14 cellular contexts compared by ENCODE assay signal in the genomic region with DNA sequence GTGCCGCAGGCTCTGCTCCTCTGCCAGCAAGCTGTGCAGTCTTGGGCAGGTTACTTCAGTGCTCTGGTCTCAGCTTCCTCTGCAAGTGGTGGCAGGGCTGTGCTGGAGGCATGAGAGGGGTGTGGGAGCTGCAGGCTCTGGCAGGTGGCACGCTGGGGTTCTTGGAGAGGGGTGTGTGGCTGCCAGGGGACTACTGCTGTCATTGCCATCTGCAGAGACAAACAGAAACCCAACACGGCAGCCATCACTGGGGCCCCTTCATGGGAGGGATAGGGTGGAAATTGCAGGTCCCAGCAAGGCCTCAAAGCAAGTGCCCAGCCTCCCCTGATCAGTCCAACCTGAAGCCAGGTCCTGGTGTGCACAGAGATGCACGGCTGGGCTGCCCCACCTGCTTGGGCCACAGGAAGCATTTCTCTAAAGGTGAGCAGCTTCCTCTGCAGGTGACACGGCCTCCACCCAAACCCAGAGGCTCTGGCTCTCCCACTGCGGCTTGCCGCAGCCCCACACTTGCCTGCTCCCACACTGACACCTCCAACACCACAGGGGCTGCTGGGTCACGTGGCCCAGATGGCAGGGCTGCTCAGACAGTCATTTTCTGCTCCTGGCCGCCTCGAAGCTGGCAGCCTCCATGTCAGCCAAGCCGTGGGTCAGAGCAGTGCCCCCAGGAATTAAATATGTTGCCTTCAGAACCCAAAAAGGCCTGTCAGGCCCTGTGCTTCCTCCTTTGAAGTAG. TPM values are rescaled to one million over a fixed set of nuclear protein-coding genes. Genes with fewer than 3 reads are reported as not detected.
A peak's percentile ranks its signal among the peaks of the same experiment; 100 is the strongest.
DNase-seq lines count a peak whose midpoint lies in the region; ATAC-seq, FAIRE-seq and TF ChIP-seq lines count a peak whose summit lies in the region.
"Had no signal": no experiment of that assay in that cellular context is flagged by ENCODE, and none has a peak within 500 bp of the region (broad histone marks: within the 10 kb centered on the region; RNA-seq: fewer than 3 reads in every experiment).

No MANE protein-coding gene starts in this region.

- no peak overlapping the region for H3K4ac ChIP-seq in H1 (replicated peaks; ENCODE audit: insufficient read length, low read depth, low read length)

- no peak overlapping the region for H2BK15ac ChIP-seq in H1 (ENCODE audit: low read length)

- H2AFZ ChIP-seq in HepG2 (ENCODE audit: low read length) (no peak overlapping the region), H1 (ENCODE audit: low read length) (no peak overlapping the region)

- H4K91ac ChIP-seq in H1 (replicated peaks; ENCODE audit: insufficient read length, low read length) = no peak overlapping the region

- H3K9ac ChIP-seq in HepG2 (ENCODE audit: insufficient read depth, low read depth, low read length) (no peak overlapping the region), H1 (replicated peaks in 1 of 4; ENCODE audit: extremely low read depth in 1 of 4, low read depth in 3 of 4, low read length in 3 of 4) (no peak overlapping the region)

- no peak for TF ChIP-seq RAD21 in HepG2 (CRISPR knock-in tag; IDR thresholded peaks at IDR 0.05)
- no peak for TF ChIP-seq RAD21 in H1 (IDR thresholded peaks at IDR 0.05 in 1 of 2, conservative IDR thresholded peaks at IDR 0.05 in 1 of 2; ENCODE audit: low read depth in 2 of 2, low read length in 2 of 2)

- no peak overlapping the region for H3K56ac ChIP-seq in H1 (replicated peaks; ENCODE audit: insufficient read length, low read depth, low read length)

- no peaks in the 10 kb centered on the region for H3K9me3 ChIP-seq in HepG2 (ENCODE audit: low read length)
- H3K9me3 ChIP-seq in right lobe of liver = no peaks in the 10 kb centered on the region
- H3K9me3 ChIP-seq in H1 (ENCODE audit: insufficient read depth in 2 of 2, low read depth in 1 of 2, low read length in 1 of 2) = peaks cover 19 to 33% of the 10 kb centered on the region in 2 experiments
- no peaks in the 10 kb centered on the region for H3K9me3 ChIP-seq in aorta (ENCODE audit: control insufficient read depth, low read length)
- H3K9me3 ChIP-seq: left lung had no signal

- BruUV-seq in HepG2 (replicated peaks; lab: Mats Ljungman, UMichigan) = no TSS peak

- in situ Hi-C loops in HepG2 (cut with HindIII; ENCODE audit: extremely low pct_ligation_motif_present, low pct_unique_long_range_greater_than_20kb) = no loop called here

- TF ChIP-seq CTCF in HepG2 (CRISPR knock-in tag; IDR thresholded peaks at IDR 0.05) = no peak
- no peak for TF ChIP-seq CTCF in right lobe of liver (IDR thresholded peaks at IDR 0.05)
- no peak for TF ChIP-seq CTCF in H1 (IDR thresholded peaks at IDR 0.05; ENCODE audit: control extremely low read depth in 1 of 3, insufficient read depth in 1 of 3, low read depth in 1 of 3, low read length in 3 of 3)
- TF ChIP-seq CTCF in omental fat pad (IDR thresholded peaks at IDR 0.05) = no peak

- DNase-seq in HepG2 (ENCODE audit: low spot score) (no peak), right lobe of liver (no peak), H1 (ENCODE audit: low read depth in 1 of 2, low spot score in 2 of 2) (peak in 1 of 2 experiments; percentile 44), omental fat pad (ENCODE audit: low spot score) (peak; percentile 13), aorta (peak; percentile 42 to 68)
- no peak for DNase-seq in stimulated activated CD8-positive, alpha-beta memory T cell treated with anti-CD3 and anti-CD28 coated beads, Interleukin-4, amount 100 ng/mL, for 48 hours
- DNase-seq: NCI-H1417 treated with DMSO at 0.1 percent for 48 hours; stimulated activated CD4-positive, alpha-beta T cell treated with anti-CD3 and anti-CD28 coated beads, Interleukin-12 subunit alpha, Interleukin-12 subunit beta, amount 100 ng/mL, for 4 hours had no signal

- peaks cover 11 to 49% of the 10 kb centered on the region in 2 experiments for H3K27me3 ChIP-seq in HepG2 (ENCODE audit: control insufficient read depth in 1 of 2, insufficient read depth in 2 of 2, low read length in 2 of 2)
- peaks cover 3% of the 10 kb centered on the region in 2 donors for H3K27me3 ChIP-seq in right lobe of liver
- H3K27me3 ChIP-seq in H1 (replicated peaks in 1 of 4; ENCODE audit: control insufficient read depth in 3 of 4, extremely low read depth in 1 of 4, insufficient read depth in 3 of 4, low read length in 3 of 4) = peaks cover 0 to 11% (median 5%) of the 10 kb centered on the region in 4 experiments; a peak in 4 of 7 replicates
- no peaks in the 10 kb centered on the region for H3K27me3 ChIP-seq in aorta (ENCODE audit: control insufficient read depth in 1 of 2, insufficient read depth in 2 of 2, low read length in 1 of 2)

- H3K4me1 ChIP-seq in HepG2 (ENCODE audit: insufficient read depth, low read length) = no peaks in the 10 kb centered on the region
- H3K4me1 ChIP-seq in right lobe of liver = no peaks in the 10 kb centered on the region
- H3K4me1 ChIP-seq in H1 (replicated peaks in 1 of 4; ENCODE audit: control insufficient read depth in 3 of 4, insufficient read depth in 4 of 4, low read length in 3 of 4) = peaks cover 0 to 4% (median 0%) of the 10 kb centered on the region in 4 experiments; a peak in 2 of 7 replicates
- H3K4me1 ChIP-seq in aorta (ENCODE audit: control insufficient read depth in 1 of 2, insufficient read depth in 2 of 2, low read length in 2 of 2) = no peaks in the 10 kb centered on the region

- H2BK120ac ChIP-seq in H1 (replicated peaks; ENCODE audit: low read depth, low read length) = no peak overlapping the region

- FAIRE-seq in HepG2 (lab: Jason Lieb, UNC) (no peak), H1 (lab: Jason Lieb, UNC) (no peak)

- H3K36me3 ChIP-seq in HepG2 (replicated peaks in 1 of 2; ENCODE audit: control insufficient read depth in 1 of 2, insufficient read depth in 2 of 2, low read length in 2 of 2) (no peaks in the 10 kb centered on the region), right lobe of liver (no peaks in the 10 kb centered on the region), H1 (ENCODE audit: control insufficient read depth in 2 of 4, insufficient read depth in 4 of 4, low read length in 3 of 4) (no peaks in the 10 kb centered on the region), aorta (ENCODE audit: control insufficient read depth in 1 of 2, insufficient read depth in 2 of 2, low read length in 1 of 2) (no peaks in the 10 kb centered on the region)
- H3K36me3 ChIP-seq: heart right ventricle, left lung had no signal

- no peak overlapping the region for H2BK5ac ChIP-seq in H1 (ENCODE audit: low read depth, low read length)

- TF ChIP-seq EP300 in HepG2 (IDR thresholded peaks at IDR 0.05; ENCODE audit: low read depth in 2 of 2, low read length in 2 of 2) (no peak), HepG2 (CRISPR knock-in tag; IDR thresholded peaks at IDR 0.05; ENCODE audit: borderline replicate concordance) (no peak), H1 (IDR thresholded peaks at IDR 0.05; ENCODE audit: borderline replicate concordance in 1 of 2, low read depth in 2 of 2, low read length in 2 of 2) (no peak)

- POLR2A ChIA-PET in HepG2 (lab: Yijun Ruan, JAX) = no interaction called here
- POLR2A ChIA-PET in H1 (lab: Charles Lee; ENCODE audit: partially characterized antibody) = interaction anchor here (0.6 kb wide), 1 partner anchor 48 kb away, joined by 3 read pairs; no protein-coding TSS in a partner anchor

- no peak for TF ChIP-seq POLR2A in HepG2 (IDR thresholded peaks at IDR 0.05; ENCODE audit: insufficient read depth in 1 of 2, low read depth in 2 of 2, low read length in 2 of 2)
- TF ChIP-seq POLR2A in right lobe of liver (IDR thresholded peaks at IDR 0.05) = no peak
- no peak for TF ChIP-seq POLR2A in H1 (IDR thresholded peaks at IDR 0.05; ENCODE audit: control extremely low read depth in 1 of 2, low read depth in 2 of 2, low read length in 2 of 2)

- H3K27ac ChIP-seq in HepG2 (ENCODE audit: extremely low read length, insufficient read depth, low read length) = no peak overlapping the region
- no peak overlapping the region for H3K27ac ChIP-seq in right lobe of liver
- H3K27ac ChIP-seq in H1 (ENCODE audit: low read depth, low read length) = no peak overlapping the region
- H3K27ac ChIP-seq in aorta (ENCODE audit: low read depth in 1 of 2, low read length in 2 of 2) = peak overlapping the region; percentile 46 to 75
- H3K27ac ChIP-seq: RWPE1 had no signal

- H3K14ac ChIP-seq in H1 (ENCODE audit: insufficient read length) = no peak overlapping the region

- peaks cover 15% of the 10 kb centered on the region; the same call in 1 of the 2 replicates for H3K23me2 ChIP-seq in H1 (ENCODE audit: low read depth, low read length)

- H3K79me1 ChIP-seq in H1 (ENCODE audit: low read depth, low read length) = no peaks in the 10 kb centered on the region

- H3K4me3 ChIP-seq in HepG2 (replicated peaks in 1 of 3; ENCODE audit: insufficient read depth in 1 of 3, low read depth in 2 of 3, low read length in 3 of 3) (no peak overlapping the region), right lobe of liver (no peak overlapping the region), H1 (ENCODE audit: extremely low read depth in 1 of 4, insufficient read depth in 2 of 4, low read depth in 3 of 4, low read length in 4 of 4) (no peak overlapping the region), aorta (ENCODE audit: low read length in 2 of 2) (no peak overlapping the region)
- H3K4me3 ChIP-seq: heart right ventricle, left lung had no signal

- H3K23ac ChIP-seq in H1 (ENCODE audit: insufficient read length) = no peak overlapping the region

- no peak overlapping the region for H3K18ac ChIP-seq in H1 (ENCODE audit: extremely low read depth, low read length)

- 9% methylated on average over 4 of the region's 11 CpGs for WGBS in HepG2 (ENCODE audit: low lambda C conversion rate)
- no CpG with 5 or more reads among the region's 11 CpGs for WGBS in right lobe of liver (ENCODE audit: insufficient coverage, low coverage, low lambda C conversion rate, missing lambda C conversion rate)
- 88% methylated on average over 10 of the region's 11 CpGs; no CpG with 5 or more reads in 1 of the 2 experiments for WGBS in H1 (ENCODE audit: extremely low coverage in 1 of 2, insufficient coverage in 1 of 2, insufficient read length in 1 of 2, insufficient replicate concordance in 2 of 2, low coverage in 1 of 2, low lambda C conversion rate in 2 of 2, missing lambda C conversion rate in 1 of 2), 2 experiments
- 86 to 89% methylated on average over 11 of the region's 11 CpGs for WGBS in aorta, 2 donors

- no peak overlapping the region for H2BK12ac ChIP-seq in H1 (ENCODE audit: low read depth, low read length)

- no peaks in the 10 kb centered on the region for H4K20me1 ChIP-seq in HepG2 (ENCODE audit: insufficient read depth, low read length)
- peaks cover 0 to 6% of the 10 kb centered on the region in 2 experiments for H4K20me1 ChIP-seq in H1 (replicated peaks in 1 of 2; ENCODE audit: control insufficient read depth in 1 of 2, insufficient read depth in 2 of 2, low read length in 2 of 2)

- H2BK20ac ChIP-seq in H1 (ENCODE audit: low read length) = no peak overlapping the region

- H4K5ac ChIP-seq in H1 (ENCODE audit: insufficient read length, low read depth, low read length) = no peak overlapping the region

- no peak overlapping the region for H2AK5ac ChIP-seq in H1 (ENCODE audit: low read depth, low read length)

- H3K79me2 ChIP-seq in HepG2 (ENCODE audit: insufficient read depth, low read length) = no peaks in the 10 kb centered on the region
- no peaks in the 10 kb centered on the region for H3K79me2 ChIP-seq in H1 (ENCODE audit: control insufficient read depth in 1 of 2, insufficient read depth in 2 of 2, low read length in 2 of 2)

- intact Hi-C loops in HepG2 (cut with micrococcal nuclease; ENCODE audit: unreplicated experiment) (no loop called here), right lobe of liver (cut with DNase I) (no loop called here), aorta (cut with DNase I) (no loop called here)

- CTCF ChIA-PET in HepG2 (lab: Yijun Ruan, JAX; ENCODE audit: low intra/inter-chr PET ratio, low total read pairs) (no interaction called here), H1 (lab: Charles Lee; ENCODE audit: partially characterized antibody) (interaction anchor here (1.3 to 1.4 kb wide), 2 partner anchors 50 to 124 kb away, joined by 3 to 6 read pairs; no protein-coding TSS in a partner anchor)

- H3K4me2 ChIP-seq in HepG2 (ENCODE audit: low read depth, low read length) (no peak overlapping the region), H1 (ENCODE audit: insufficient read depth in 1 of 2, low read depth in 2 of 2, low read length in 2 of 2) (no peak overlapping the region)

- no peak for ATAC-seq in HepG2
- ATAC-seq in right lobe of liver = no peak
- no peak for ATAC-seq in omental fat pad (ENCODE audit: low FRiP score)
- ATAC-seq in aorta (ENCODE audit: low FRiP score) = no peak
- ATAC-seq in GM21381 (IDR thresholded peaks at IDR 0.05; ENCODE audit: unreplicated experiment) = no peak
- no peak for ATAC-seq in GM19467 (IDR thresholded peaks at IDR 0.05; ENCODE audit: unreplicated experiment)
- ATAC-seq: activated T-helper 17 cell treated with anti-CD3 and anti-CD28 coated beads, Interleukin-2, amount 50 U/mL, for 72 hours; left lung had no signal

- no peak overlapping the region for H4K8ac ChIP-seq in H1 (ENCODE audit: extremely low read depth, insufficient read depth, low read length)

RNA-seq across cellular contexts. Expression of a gene that starts 4.1 kb away (rescaled TPM):
- 0.07 and 0.14 TPM in 2 replicates for total RNA-seq in HepG2 (2016; rRNA removed; fragmentation: Illumina TruSeq; extraction: Trizol)
- not detected in 2 replicates for total RNA-seq in HepG2 (2016; cell fraction: cytosol; rRNA removed; fragmentation: Illumina TruSeq; extraction: Trizol; ENCODE audit: low read depth)
- total RNA-seq in HepG2 (2016; cell fraction: insoluble cytoplasmic fraction; rRNA removed; fragmentation: Illumina TruSeq; extraction: Trizol) = 0.06 TPM in 1 of 2 replicates, not detected in the other
- total RNA-seq in HepG2 (2016; cell fraction: membrane; rRNA removed; fragmentation: Illumina TruSeq; extraction: Trizol) = not detected in 2 replicates
- total RNA-seq in HepG2 (2016; cell fraction: nucleus; rRNA removed; fragmentation: Illumina TruSeq; extraction: Trizol) = 0.13 and 0.22 TPM in 2 replicates
- 0.41 and 1.6 TPM in 2 replicates for polyA plus RNA-seq in HepG2 (2011; rRNA removed)
- 0.27 and 0.31 TPM in 2 replicates for polyA plus RNA-seq in HepG2 (2011; cell fraction: cytosol; rRNA removed)
- polyA plus RNA-seq in HepG2 (2011; cell fraction: nucleus; rRNA removed) = 8.5 and 10.4 TPM in 2 replicates
- polyA plus RNA-seq in HepG2 (2012) = 0.36 and 0.81 TPM in 2 replicates
- polyA plus RNA-seq in HepG2 (2016; cell fraction: cytosol; fragmentation: Illumina TruSeq; extraction: Trizol; ENCODE audit: low read depth) = not detected in 2 replicates
- not detected in 2 replicates for polyA plus RNA-seq in HepG2 (2016; cell fraction: insoluble cytoplasmic fraction; fragmentation: Illumina TruSeq; extraction: Trizol; ENCODE audit: low read depth)
- not detected in 2 replicates for polyA plus RNA-seq in HepG2 (2016; cell fraction: membrane; fragmentation: Illumina TruSeq; extraction: Trizol; ENCODE audit: low read depth)
- polyA plus RNA-seq in HepG2 (2016; cell fraction: nucleus; fragmentation: Illumina TruSeq; extraction: Trizol; ENCODE audit: insufficient read depth, low read depth) = 0.48 and 0.69 TPM in 2 replicates
- 0.44 TPM in 1 of 2 replicates, not detected in the other for polyA minus RNA-seq in HepG2 (2011; rRNA and poly(A)+ RNA removed; ENCODE audit: low replicate concordance)
- not detected in 2 replicates for polyA minus RNA-seq in HepG2 (2011; cell fraction: cytosol; rRNA and poly(A)+ RNA removed)
- 0.52 and 1.2 TPM in 2 replicates for polyA minus RNA-seq in HepG2 (2011; cell fraction: nucleus; rRNA and poly(A)+ RNA removed)
- total RNA-seq in right lobe of liver = 10 to 100 TPM; 17.3 to 81.7 (median 38.4) TPM
- total RNA-seq in H1 (2021; fragmentation: NEBNext Ultra II Directional; extraction: Animal tissue kit (Norgen Biotek cat#: 25700)) = 60.6 and 62.7 TPM in 2 replicates
- 60.1 and 79.2 TPM in 2 replicates for polyA plus RNA-seq in H1 (2011; rRNA removed)
- 60.4 TPM for polyA plus RNA-seq in H1 (2011; cell fraction: cytosol; rRNA removed)
- 219 TPM for polyA plus RNA-seq in H1 (2011; cell fraction: nucleus; rRNA removed)
- 38.8 to 78.4 TPM (median 69.6 TPM) in 4 replicates for polyA plus RNA-seq in H1 (2012, experiment 1 of 2)
- 41.6 TPM for polyA plus RNA-seq in H1 (2012, experiment 2 of 2)
- 99.7 TPM for polyA plus RNA-seq in H1 (2013, experiment 1 of 2)
- polyA plus RNA-seq in H1 (2013, experiment 2 of 2) = 84.9 TPM
- 14.9 and 16.7 TPM in 2 replicates for polyA minus RNA-seq in H1 (2011; rRNA and poly(A)+ RNA removed)
- polyA minus RNA-seq in H1 (2011; cell fraction: cytosol; rRNA and poly(A)+ RNA removed) = 30.5 TPM
- polyA minus RNA-seq in H1 (2011; cell fraction: nucleus; rRNA and poly(A)+ RNA removed) = 40.6 TPM
- 1,000 to 10,000 TPM in 1 of 4 donors, 100 to 1,000 TPM in 3; 480 to 1,153 (median 616) TPM for total RNA-seq in omental fat pad
- 1,000 to 10,000 TPM; 1,386 to 1,431 TPM for total RNA-seq in aorta
- 1,000 to 10,000 TPM in 1 of 2 donors, 100 to 1,000 TPM in 1; 335 to 3,611 TPM for polyA plus RNA-seq in aorta

Comparison
In these comparisons a context has a peak if more than half of its experiments do, and no peak if none do; other contexts are left out.
1. RNA of a gene that starts 4.1 kb away (total RNA-seq): 1,386 to 1,431 TPM in aorta, 480 to 1,153 TPM in omental fat pad, 60.6 to 62.7 TPM in H1 and 17.3 to 81.7 TPM in right lobe of liver; 0.06 to 0.22 TPM in HepG2; every median in the first group is over 10 times any median in the second.
2. DNase-seq: peak in omental fat pad (single experiment) and aorta (2 of 2); none in HepG2 (single experiment), right lobe of liver (0 of 3) and stimulated activated CD8-positive, alpha-beta memory T cell treated with anti-CD3 and anti-CD28 coated beads, Interleukin-4, amount 100 ng/mL, for 48 hours (single experiment).
3. H3K27ac ChIP-seq: peak in aorta (2 of 2); none in HepG2 (single experiment), right lobe of liver (0 of 3) and H1 (single experiment).